ENCODE assay signal across 8 cellular contexts in the genomic region with DNA sequence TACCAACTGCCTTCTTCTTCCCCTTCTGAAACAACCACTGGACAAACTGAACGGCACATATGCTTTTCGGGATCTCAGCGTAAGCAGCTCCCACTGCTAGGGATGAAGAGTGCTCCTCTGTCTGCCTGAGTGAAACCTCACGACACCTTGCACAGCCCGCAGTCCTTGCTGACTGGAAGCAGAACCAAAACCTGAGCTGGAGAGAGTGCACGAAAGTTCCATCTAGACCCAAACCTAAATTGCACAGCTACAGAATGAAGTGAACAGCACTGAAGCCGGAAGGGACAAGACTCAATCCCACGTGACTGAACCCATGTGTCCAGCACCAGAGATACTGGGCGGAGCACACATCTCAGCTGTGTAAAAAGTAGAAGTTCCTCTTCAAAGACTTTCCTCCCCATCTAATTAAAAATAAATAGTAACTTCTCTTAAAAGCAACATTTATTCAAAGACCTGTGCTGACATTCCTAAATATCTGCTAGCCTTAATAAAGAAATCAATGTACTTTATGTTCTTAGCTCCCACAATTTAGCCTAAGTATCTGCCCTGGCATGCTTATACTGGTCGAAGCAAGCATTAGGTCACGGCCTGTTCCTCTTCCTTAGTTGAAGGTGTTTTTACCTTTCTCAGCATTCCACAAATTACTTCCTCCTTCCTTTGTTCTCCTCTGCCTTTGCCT.
DNase-seq lines count a peak whose midpoint lies in the region; ATAC-seq and TF ChIP-seq lines count a peak whose summit lies in the region.
"Not testable (repeated sequence)": the region's sequence is repeated elsewhere in the genome, so short reads cannot be mapped to it uniquely, and the experiment has no call there.

No MANE protein-coding gene starts in this region.

- not testable (repeated sequence) for H3K4me3 ChIP-seq in HUES48 (ENCODE audit: low read depth, low read length)

- not testable (repeated sequence) for H3K27me3 ChIP-seq in HUES48 (ENCODE audit: control insufficient read depth, insufficient read depth, low read length)

- peaks cover 46% of the 10 kb centered on the region for H3K4me1 ChIP-seq in HUES48 (ENCODE audit: control insufficient read depth, insufficient read depth, low read length)

- H3K27ac Mint-ChIP-seq in effector memory CD8-positive, alpha-beta T cell, result peak overlapping the region; percentile 89 to 94

- peak overlapping the region; percentile 43; the same call in 1 of the 2 replicates for H3K9ac ChIP-seq in HUES48 (ENCODE audit: low read depth, low read length)

- TF ChIP-seq CTCF in GM10266 (IDR thresholded peaks at IDR 0.05; ENCODE audit: control insufficient read depth, insufficient read depth, low read depth, missing control alignments), result not testable (repeated sequence)

- H3K36me3 Mint-ChIP-seq in effector memory CD8-positive, alpha-beta T cell (ENCODE audit: insufficient read depth), result peaks cover 52% of the 10 kb centered on the region

- H3K27me3 Mint-ChIP-seq in effector memory CD8-positive, alpha-beta T cell, result not testable (repeated sequence)

- ATAC-seq in GM19463 (IDR thresholded peaks at IDR 0.05; ENCODE audit: unreplicated experiment), result peak; percentile 44
- ATAC-seq in HG02870 (IDR thresholded peaks at IDR 0.05; ENCODE audit: unreplicated experiment), result peak; percentile 58
- ATAC-seq in effector memory CD8-positive, alpha-beta T cell (replicated peaks), result not testable (repeated sequence)

- H3K4me1 Mint-ChIP-seq in effector memory CD8-positive, alpha-beta T cell (ENCODE audit: low read depth in 2 of 2), result peaks cover 71 to 82% of the 10 kb centered on the region in 2 donors

- H3K4me3 Mint-ChIP-seq in effector memory CD8-positive, alpha-beta T cell, result peak overlapping the region; percentile 78

- not testable (repeated sequence) for H3K9me3 Mint-ChIP-seq in effector memory CD8-positive, alpha-beta T cell

- DNase-seq in GM10266 (ENCODE audit: extremely low spot score) (peak; percentile 76), medulla oblongata (ENCODE audit: extremely low spot score) (peak; percentile 79)
- peak; percentile 43 for DNase-seq in activated CD4-positive, alpha-beta T cell treated with anti-CD3 and anti-CD28 coated beads for 48 hours
- DNase-seq in effector memory CD8-positive, alpha-beta T cell, result not testable (repeated sequence)
- DNase-seq in stimulated activated naive CD4-positive, alpha-beta T cell treated with Interleukin-2 at 50 U/mL for 16 hours (lab: John Stamatoyannopoulos, UW), result peak; percentile 14

- not testable (repeated sequence) for H3K9me3 ChIP-seq in HUES48 (ENCODE audit: control insufficient read depth, insufficient read depth, low read length)

- H3K36me3 ChIP-seq in HUES48 (ENCODE audit: control insufficient read depth, insufficient read depth, low read length), result not testable (repeated sequence)

- H3K27ac ChIP-seq in HUES48 (ENCODE audit: low read depth, low read length), result peak overlapping the region; percentile 1
